Comparison of ENCODE assay signal across 1 cellular context in the genomic region with DNA sequence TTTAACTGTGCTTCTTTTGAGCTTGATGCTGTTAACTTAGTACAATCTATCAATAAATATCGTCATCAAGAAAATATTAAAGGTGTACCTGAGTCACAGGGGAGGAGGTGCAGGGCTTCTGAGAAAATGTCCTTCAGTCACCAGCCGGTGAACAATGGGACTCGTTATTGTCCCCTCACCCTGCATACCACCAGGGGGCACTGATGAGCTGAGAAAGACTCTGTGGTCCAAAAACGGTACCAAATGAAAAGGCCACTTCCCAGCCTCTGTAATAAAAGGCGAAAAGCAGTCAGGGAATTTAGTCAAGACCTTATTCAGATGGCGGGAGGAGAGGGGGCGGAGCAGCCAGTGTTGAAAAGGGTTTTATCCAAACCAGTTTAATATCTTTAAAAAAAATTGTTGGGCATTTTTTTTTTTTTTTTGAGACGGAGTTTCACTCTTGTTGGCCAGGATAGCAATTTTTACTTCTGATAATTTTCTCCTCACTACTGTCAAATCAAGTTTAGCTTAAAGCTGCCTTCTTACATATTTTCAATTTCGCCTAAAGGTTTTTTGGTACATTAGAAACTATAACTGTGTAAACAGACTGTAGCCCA.
TF ChIP-seq lines count a peak whose summit lies in the region.

No MANE protein-coding gene starts in this region.

TF ChIP-seq in IMR-90, 13 proteins besides CTCF, POLR2A, EP300 and RAD21 (continued from another document):
- no peak for TF ChIP-seq MXI1 (IDR thresholded peaks at IDR 0.05; ENCODE audit: borderline replicate concordance, low read depth, low read length)
- no peak for TF ChIP-seq NFE2L2 (IDR thresholded peaks at IDR 0.05; ENCODE audit: low read depth, low read length)
- TF ChIP-seq RFX5 (IDR thresholded peaks at IDR 0.05; ENCODE audit: low read depth, low read length), result no peak
- no peak for TF ChIP-seq BHLHE40 (IDR thresholded peaks at IDR 0.05; ENCODE audit: low read depth, low read length)
- TF ChIP-seq MAFK (IDR thresholded peaks at IDR 0.05; ENCODE audit: low read depth, low read length), result no peak
- TF ChIP-seq, protein P1, sequence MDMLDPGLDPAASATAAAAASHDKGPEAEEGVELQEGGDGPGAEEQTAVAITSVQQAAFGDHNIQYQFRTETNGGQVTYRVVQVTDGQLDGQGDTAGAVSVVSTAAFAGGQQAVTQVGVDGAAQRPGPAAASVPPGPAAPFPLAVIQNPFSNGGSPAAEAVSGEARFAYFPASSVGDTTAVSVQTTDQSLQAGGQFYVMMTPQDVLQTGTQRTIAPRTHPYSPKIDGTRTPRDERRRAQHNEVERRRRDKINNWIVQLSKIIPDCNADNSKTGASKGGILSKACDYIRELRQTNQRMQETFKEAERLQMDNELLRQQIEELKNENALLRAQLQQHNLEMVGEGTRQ (IDR thresholded peaks at IDR 0.05; ENCODE audit: low read depth, low read length), result no peak
